ENCODE assay signal across 19 cellular contexts in the genomic region with DNA sequence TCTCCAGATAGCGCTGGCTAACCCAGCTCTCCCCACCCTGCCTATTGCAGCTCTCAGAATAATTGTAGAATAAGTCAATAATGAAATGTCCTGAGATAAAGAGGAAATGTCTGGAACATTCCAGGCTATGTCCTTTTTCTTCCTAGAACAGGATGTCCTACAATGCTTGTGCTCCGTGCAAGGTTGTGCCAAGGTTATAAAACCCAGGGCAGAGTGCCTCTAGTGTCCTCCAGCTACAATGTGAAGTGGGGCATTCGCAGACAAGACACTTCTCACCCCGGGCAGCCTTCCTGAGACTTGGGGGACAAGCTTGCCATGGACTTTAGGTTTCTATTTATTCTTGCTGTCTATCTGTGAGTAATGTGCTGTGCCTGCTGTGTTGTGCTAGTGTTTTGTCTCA.
"Had no signal": no experiment of that assay in that cellular context is flagged by ENCODE, and none has a peak within 500 bp of the region (broad histone marks: within the 10 kb centered on the region; RNA-seq: fewer than 3 reads in every experiment).

No MANE protein-coding gene starts in this region.

- H3K9me3 ChIP-seq: thyroid gland had no signal

- H3K36me3 ChIP-seq: cardiac muscle cell, left ventricle myocardium inferior, thyroid gland had no signal

- FAIRE-seq: frontal cortex, keratinocyte, urothelium cell line had no signal

- ATAC-seq: naive thymus-derived CD8-positive, alpha-beta T cell had no signal

- DNase-seq: activated B cell treated with CpG ODN at 0.5 μM for 24 hours; activated CD4-positive, alpha-beta memory T cell treated with anti-CD3 and anti-CD28 coated beads for 36 hours; activated CD4-positive, alpha-beta T cell treated with anti-CD3 and anti-CD28 coated beads for 4 hours; activated gamma-delta T cell treated with Interleukin-2 at 50 U/mL for 16 hours; activated T-cell treated with anti-CD3 and anti-CD28 coated beads for 4 hours; amniotic stem cell; endodermal cell; left ventricle myocardium inferior; mesendoderm; naive thymus-derived CD8-positive, alpha-beta T cell; stimulated activated CD4-positive, alpha-beta T cell treated with anti-CD3 and anti-CD28 coated beads, Interleukin-12 subunit alpha, Interleukin-12 subunit beta, amount 100 ng/mL, for 4 hours; stimulated activated CD4-positive, alpha-beta T cell treated with anti-CD3 and anti-CD28 coated beads, Interleukin-1b, Interleukin-23, amount 100 ng/mL, for 48 hours; stimulated activated CD8-positive, alpha-beta memory T cell treated with anti-CD3 and anti-CD28 coated beads, Interleukin-4, amount 100 ng/mL, for 48 hours; stimulated activated naive CD4-positive, alpha-beta T cell; thyroid gland had no signal

- H3K4me3 ChIP-seq: cardiac muscle cell, left ventricle myocardium inferior, thyroid gland had no signal

- H3K27ac ChIP-seq: cardiac muscle cell, left ventricle myocardium inferior, thyroid gland had no signal

- H3K27me3 ChIP-seq: cardiac muscle cell, thyroid gland had no signal

- H3K4me1 ChIP-seq: left ventricle myocardium inferior, thyroid gland had no signal
